In genomic region chr7:3887071-3887691, GRCh38 we compare ENCODE assay signal across 18 cellular contexts.
DNase-seq lines count a peak whose midpoint lies in the region; ATAC-seq, FAIRE-seq and TF ChIP-seq lines count a peak whose summit lies in the region.
"Had no signal": no experiment of that assay in that cellular context is flagged by ENCODE, and none has a peak within 500 bp of the region (broad histone marks: within the 10 kb centered on the region; RNA-seq: fewer than 3 reads in every experiment).

No MANE protein-coding gene starts in this region.

- H3K36me3 Mint-ChIP-seq in glutamatergic neuron (ENCODE audit: unreplicated experiment) (peaks cover 16% of the 10 kb centered on the region), osteocyte (ENCODE audit: unreplicated experiment) (no peaks in the 10 kb centered on the region)

- CTCF ChIA-PET in RWPE1 (lab: Yijun Ruan, JAX): interaction anchor here (0.6 kb wide), 1 partner anchor 578 kb away, joined by 3 read pairs; no protein-coding TSS in a partner anchor

- 62% methylated on average over 6 of the region's 6 CpGs for WGBS in suprapubic skin
- WGBS in pancreas, 2 donors: 88% methylated on average over 6 of the region's 6 CpGs

- H3K4me1 Mint-ChIP-seq in glutamatergic neuron (ENCODE audit: low read depth, unreplicated experiment): peaks cover 25% of the 10 kb centered on the region
- peaks cover 11% of the 10 kb centered on the region for H3K4me1 Mint-ChIP-seq in osteocyte (ENCODE audit: unreplicated experiment)

- POLR2A ChIA-PET in RWPE1 (lab: Yijun Ruan, JAX; ENCODE audit: low non-redundant PET): no interaction called here

- H3K27ac Mint-ChIP-seq in glutamatergic neuron (ENCODE audit: unreplicated experiment): peak overlapping the region; percentile 16
- H3K27ac Mint-ChIP-seq in osteocyte (ENCODE audit: unreplicated experiment): no peak overlapping the region

- no peak for TF ChIP-seq POLR2A in suprapubic skin (IDR thresholded peaks at IDR 0.05)

- H3K27ac ChIP-seq in RWPE1 (no peak overlapping the region), suprapubic skin (peak overlapping the region; percentile 67), pancreas (no peak overlapping the region)
- H3K27ac ChIP-seq: PC-9, SJSA1 had no signal

- TF ChIP-seq EP300 in suprapubic skin (IDR thresholded peaks at IDR 0.05): no peak

- no peaks in the 10 kb centered on the region for H3K36me3 ChIP-seq in suprapubic skin
- no peaks in the 10 kb centered on the region for H3K36me3 ChIP-seq in pancreas
- H3K36me3 ChIP-seq: SJSA1 had no signal

- DNase-seq in RWPE1 (ENCODE audit: low spot score) (peak; percentile 27), epithelial cell of esophagus (ENCODE audit: low read depth) (peak; percentile 58), glutamatergic neuron (no peak), suprapubic skin (ENCODE audit: low spot score in 2 of 2) (no peak), T-helper 1 cell (no peak), pancreas (no peak), osteocyte (ENCODE audit: extremely low spot score, unreplicated experiment) (no peak)
- DNase-seq: C1 segment of cervical spinal cord, KG1, NCI-H187, NCI-H2107, NCI-H2227 treated with DMSO at 0.1 percent for 48 hours, NCI-H524 treated with DMSO at 0.1 percent for 48 hours, PC-9 had no signal

- H3K9me3 ChIP-seq in suprapubic skin (no peaks in the 10 kb centered on the region), pancreas (no peaks in the 10 kb centered on the region)
- H3K9me3 ChIP-seq: SJSA1 had no signal

- no peak for ATAC-seq in pancreas
- ATAC-seq: HepG2 had no signal

- FAIRE-seq in pancreas (lab: Jason Lieb, UNC): no peak
- FAIRE-seq: D721Med, H1, HepG2 had no signal

- H3K4me1 ChIP-seq in suprapubic skin: peaks cover 6% of the 10 kb centered on the region
- no peaks in the 10 kb centered on the region for H3K4me1 ChIP-seq in pancreas
- H3K4me1 ChIP-seq: SJSA1 had no signal

- H3K9me3 Mint-ChIP-seq in glutamatergic neuron (ENCODE audit: unreplicated experiment): peaks cover 14% of the 10 kb centered on the region
- H3K9me3 Mint-ChIP-seq in osteocyte (ENCODE audit: unreplicated experiment): peaks cover 3% of the 10 kb centered on the region

- no peak for TF ChIP-seq CTCF in RWPE1 (conservative IDR thresholded peaks at IDR 0.05; ENCODE audit: low read depth)
- TF ChIP-seq CTCF in epithelial cell of esophagus (IDR thresholded peaks at IDR 0.05; ENCODE audit: insufficient read depth, low read depth, low read length, missing control alignments): no peak
- TF ChIP-seq CTCF in glutamatergic neuron (IDR thresholded peaks at IDR 0.05; ENCODE audit: partially characterized antibody, unreplicated experiment): no peak
- no peak for TF ChIP-seq CTCF in suprapubic skin (IDR thresholded peaks at IDR 0.05)
- TF ChIP-seq CTCF in pancreas (IDR thresholded peaks at IDR 0.05): no peak
- TF ChIP-seq CTCF in osteocyte (IDR thresholded peaks at IDR 0.05): no peak

- H3K4me3 ChIP-seq in epithelial cell of esophagus (ENCODE audit: low read length) (no peak overlapping the region), suprapubic skin (no peak overlapping the region), pancreas (no peak overlapping the region)
- H3K4me3 ChIP-seq: PC-9, SJSA1 had no signal

- H3K27me3 ChIP-seq in suprapubic skin: no peaks in the 10 kb centered on the region
- no peaks in the 10 kb centered on the region for H3K27me3 ChIP-seq in pancreas
- H3K27me3 ChIP-seq: SJSA1 had no signal

- H3K27me3 Mint-ChIP-seq in glutamatergic neuron (ENCODE audit: unreplicated experiment): peaks cover 15% of the 10 kb centered on the region
- no peaks in the 10 kb centered on the region for H3K27me3 Mint-ChIP-seq in osteocyte (ENCODE audit: unreplicated experiment)

- intact Hi-C loops in pancreas (cut with DNase I): no loop called here

- no peak overlapping the region for H3K4me3 Mint-ChIP-seq in glutamatergic neuron (ENCODE audit: unreplicated experiment)
- no peak overlapping the region for H3K4me3 Mint-ChIP-seq in osteocyte (ENCODE audit: unreplicated experiment)

Comparison
In these comparisons a context has a peak if more than half of its experiments do, and no peak if none do; other contexts are left out.
1. DNase-seq: peak in RWPE1 (single experiment) and epithelial cell of esophagus (single experiment); none in glutamatergic neuron (single experiment), suprapubic skin (0 of 2), T-helper 1 cell (0 of 5), pancreas (0 of 6) and osteocyte (single experiment).